In the genomic region with DNA sequence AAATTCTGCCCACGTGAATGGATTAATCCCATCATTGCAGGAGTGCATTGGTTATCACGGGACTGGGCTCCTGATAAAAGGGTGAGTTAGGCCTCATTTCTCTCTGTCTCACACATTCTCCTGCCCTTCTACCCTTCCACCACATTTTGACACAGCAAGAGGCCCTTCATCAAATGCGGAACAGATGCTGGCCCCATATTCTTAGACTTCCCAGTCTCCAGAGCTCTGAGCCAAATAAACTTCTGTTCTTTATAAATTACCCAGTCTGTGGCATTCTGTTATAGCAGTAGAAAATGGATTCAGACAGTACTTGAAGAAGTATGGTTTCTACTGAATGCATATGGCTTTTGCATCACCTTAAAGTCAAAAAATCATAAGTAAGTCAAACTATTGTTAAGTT, we compare ENCODE assay signal across 19 cellular contexts.
"Had no signal": no experiment of that assay in that cellular context is flagged by ENCODE, and none has a peak within 500 bp of the region (broad histone marks: within the 10 kb centered on the region; RNA-seq: fewer than 3 reads in every experiment).

No MANE protein-coding gene starts in this region.

- DNase-seq: KBM-7, MV-4-11, NCI-H1048, NCI-H1105, NCI-H1417, NCI-H1436 treated with DMSO at 0.1 percent for 48 hours, NCI-H1694, NCI-H187 treated with DMSO at 0.1 percent for 48 hours, NCI-H2029 treated with DMSO at 0.1 percent for 48 hours, NCI-H2171 treated with DMSO at 0.1 percent for 48 hours, NCI-H345, NCI-H524 treated with DMSO at 0.1 percent for 48 hours, NCI-H69, NCI-H774, PC-3, SHP77 had no signal

- ATAC-seq: Panc1, PC-3 had no signal

- H3K27ac ChIP-seq: HL-60, RWPE1 had no signal
